ENCODE assay signal across 11 cellular contexts in genomic region chr5:147455321-147455720, GRCh38. TPM values are rescaled to one million over a fixed set of nuclear protein-coding genes. Genes with fewer than 3 reads are reported as not detected.
DNase-seq lines count a peak whose midpoint lies in the region; TF ChIP-seq lines count a peak whose summit lies in the region.
"Had no signal": no experiment of that assay in that cellular context is flagged by ENCODE, and none has a peak within 500 bp of the region (broad histone marks: within the 10 kb centered on the region; RNA-seq: fewer than 3 reads in every experiment).

No MANE protein-coding gene starts in this region.

- TF ChIP-seq CTCF in fibroblast of villous mesenchyme (IDR thresholded peaks at IDR 0.05; ENCODE audit: insufficient read depth, low read depth, low read length) (no peak), tibial nerve (IDR thresholded peaks at IDR 0.05) (no peak)

- H3K4me3 ChIP-seq in fibroblast of villous mesenchyme (ENCODE audit: low read depth, low read length) (peak overlapping the region; percentile 2), tibial nerve (peak overlapping the region in 1 of 4 donors; percentile 90)
- H3K4me3 ChIP-seq: lung had no signal

- no peaks in the 10 kb centered on the region for H3K9me3 ChIP-seq in tibial nerve

- H3K36me3 ChIP-seq in tibial nerve = no peaks in the 10 kb centered on the region

- no peak for TF ChIP-seq POLR2A in tibial nerve (IDR thresholded peaks at IDR 0.05)

- peak overlapping the region; percentile 57 to 91 (median 78) for H3K27ac ChIP-seq in tibial nerve
- H3K27ac ChIP-seq: HL-60 had no signal

- H3K4me1 ChIP-seq in tibial nerve = peaks cover 0 to 43% (median 11%) of the 10 kb centered on the region in 4 donors

- 18 to 25% methylated on average over 3 of the region's 3 CpGs for WGBS in tibial nerve, 2 donors

- no peaks in the 10 kb centered on the region for H3K27me3 ChIP-seq in tibial nerve

- peak; percentile 30 for DNase-seq in NCI-H2227 (lab: John Stamatoyannopoulos, UW; ENCODE audit: unreplicated experiment)
- DNase-seq in NCI-H2227 treated with DMSO at 0.1 percent for 48 hours (lab: John Stamatoyannopoulos, UW) = no peak
- DNase-seq in NCI-H524 treated with DMSO at 0.1 percent for 48 hours (lab: John Stamatoyannopoulos, UW) = peak; percentile 59
- DNase-seq in fibroblast of villous mesenchyme (ENCODE audit: low read depth) = peak; percentile 87
- peak in 1 of 2 donors; percentile 67 for DNase-seq in tibial nerve (ENCODE audit: low spot score in 2 of 2)
- no peak for DNase-seq in HuH-7 (ENCODE audit: low spot score)
- DNase-seq in C1 segment of cervical spinal cord (lab: John Stamatoyannopoulos, UW) = no peak
- DNase-seq in NCI-H774 (lab: John Stamatoyannopoulos, UW) = no peak
- DNase-seq: activated CD4-positive, alpha-beta T cell treated with anti-CD3 and anti-CD28 coated beads for 1 hour had no signal

- peak in 1 of 2 donors; percentile 88 for TF ChIP-seq EP300 in tibial nerve (IDR thresholded peaks at IDR 0.05)

RNA-seq across cellular contexts. Expression of gene DPYSL3, which starts 54.5 kb away (rescaled TPM):
- total RNA-seq in fibroblast of villous mesenchyme (126 and 161 TPM in 2 replicates), tibial nerve (10 to 100 TPM; 38.9 to 68.0 (median 50.0) TPM)

Comparison
In these comparisons a context has a peak if more than half of its experiments do, and no peak if none do; other contexts are left out.
1. DNase-seq: peak in NCI-H2227 (single experiment), NCI-H524 treated with DMSO at 0.1 percent for 48 hours (single experiment) and fibroblast of villous mesenchyme (single experiment); none in NCI-H2227 treated with DMSO at 0.1 percent for 48 hours (single experiment), HuH-7 (single experiment), C1 segment of cervical spinal cord (0 of 14) and NCI-H774 (single experiment).